In genomic region chr10:70590663-70591416, GRCh38 we compare ENCODE assay signal across 1 cellular context.
A peak's percentile ranks its signal among the peaks of the same experiment; 100 is the strongest.
TF ChIP-seq lines count a peak whose summit lies in the region.

No MANE protein-coding gene starts in this region.

TF ChIP-seq in K562, 482 proteins besides CTCF, POLR2A, EP300 and RAD21 (continued from another document and continues in another):
- TF ChIP-seq ZMIZ1 (IDR thresholded peaks at IDR 0.05; ENCODE audit: low read depth in 2 of 2, low read length in 2 of 2) (no peak), ZNF3 (CRISPR knock-in tag; IDR thresholded peaks at IDR 0.05) (peak; percentile 65), ZNF592 (IDR thresholded peaks at IDR 0.05) (peak; percentile 99), NKRF (IDR thresholded peaks at IDR 0.05; ENCODE audit: borderline replicate concordance) (no peak), E2F8 (IDR thresholded peaks at IDR 0.05; ENCODE audit: low read depth, partially characterized antibody) (no peak), TRIM28 (IDR thresholded peaks at IDR 0.05) (no peak), ZBTB40 (IDR thresholded peaks at IDR 0.05) (no peak), ZBTB40 (CRISPR knock-in tag; IDR thresholded peaks at IDR 0.05) (no peak), HBP1 (CRISPR knock-in tag; IDR thresholded peaks at IDR 0.05) (peak; percentile 98), BRCA1 (IDR thresholded peaks at IDR 0.05) (no peak), BRCA1 (CRISPR knock-in tag; IDR thresholded peaks at IDR 0.05) (no peak), OTX1 (CRISPR knock-in tag; IDR thresholded peaks at IDR 0.05) (peak; percentile 98), THRAP3 (IDR thresholded peaks at IDR 0.05; ENCODE audit: borderline replicate concordance) (no peak)
